10 cellular contexts compared by ENCODE assay signal in the genomic region with DNA sequence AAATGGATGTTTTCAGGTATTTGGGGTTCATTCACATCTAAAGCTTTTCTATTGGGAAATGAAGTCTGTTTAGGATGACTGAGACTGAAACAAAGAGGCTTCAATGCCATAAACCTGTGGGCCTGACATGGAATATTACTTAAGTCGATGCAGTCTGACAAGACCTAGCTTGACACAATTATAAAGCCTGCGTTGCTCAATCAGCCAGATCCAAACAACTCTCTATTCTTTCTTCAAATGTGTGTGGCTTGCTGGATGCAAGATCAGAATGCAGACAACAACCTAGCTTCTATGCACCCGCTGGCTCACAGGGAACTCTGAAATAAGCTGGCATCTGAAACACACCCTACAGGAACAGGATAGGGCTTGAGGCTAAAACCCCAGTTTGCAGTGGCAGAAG. TPM values are rescaled to one million over a fixed set of nuclear protein-coding genes. Genes with fewer than 3 reads are reported as not detected.
DNase-seq lines count a peak whose midpoint lies in the region; ATAC-seq, FAIRE-seq and TF ChIP-seq lines count a peak whose summit lies in the region.
"Had no signal": no experiment of that assay in that cellular context is flagged by ENCODE, and none has a peak within 500 bp of the region (broad histone marks: within the 10 kb centered on the region; RNA-seq: fewer than 3 reads in every experiment).

No MANE protein-coding gene starts in this region.

- no peak overlapping the region for H2AFZ ChIP-seq in astrocyte (ENCODE audit: low read depth, low read length)

- no peak for FAIRE-seq in astrocyte (lab: Jason Lieb, UNC)

- H3K4me3 ChIP-seq in astrocyte (ENCODE audit: insufficient read depth, low read depth, low read length) (no peak overlapping the region), tibial artery (no peak overlapping the region)

- H3K9ac ChIP-seq in astrocyte (ENCODE audit: low read length) = peak overlapping the region; percentile 59

- H3K79me2 ChIP-seq in astrocyte (ENCODE audit: insufficient read depth, low read length) = peaks cover 3% of the 10 kb centered on the region

- H3K9me3 ChIP-seq in astrocyte (ENCODE audit: insufficient read depth, low read depth, low read length) (no peaks in the 10 kb centered on the region), tibial artery (no peaks in the 10 kb centered on the region)

- peak overlapping the region; percentile 98 for H3K27ac Mint-ChIP-seq in activated naive CD4-positive, alpha-beta T cell treated with anti-CD3 and anti-CD28 coated beads for 36 hours
- H3K27ac Mint-ChIP-seq in activated naive CD4-positive, alpha-beta T cell treated with anti-CD3 and anti-CD28 coated beads, Interleukin-2, amount 50 U/mL, for 72 hours = peak overlapping the region in 1 of 2 donors; percentile 92
- H3K27ac Mint-ChIP-seq in astrocyte (ENCODE audit: unreplicated experiment) = no peak overlapping the region
- peak overlapping the region; percentile 84 for H3K27ac Mint-ChIP-seq in memory B cell

- H3K27me3 ChIP-seq in astrocyte (ENCODE audit: insufficient read depth, low read length) = no peaks in the 10 kb centered on the region
- H3K27me3 ChIP-seq in tibial artery = no peaks in the 10 kb centered on the region

- no peak for TF ChIP-seq CTCF in astrocyte (IDR thresholded peaks at IDR 0.05; ENCODE audit: insufficient read depth, low read depth, low read length)
- no peak for TF ChIP-seq CTCF in tibial artery (IDR thresholded peaks at IDR 0.05)

- H3K27me3 Mint-ChIP-seq in activated naive CD4-positive, alpha-beta T cell treated with anti-CD3 and anti-CD28 coated beads for 36 hours (ENCODE audit: low read depth) = no peaks in the 10 kb centered on the region
- H3K27me3 Mint-ChIP-seq in astrocyte (ENCODE audit: low read depth, unreplicated experiment) (no peaks in the 10 kb centered on the region), memory B cell (no peaks in the 10 kb centered on the region)

- H3K4me2 ChIP-seq in astrocyte (ENCODE audit: low read length) = peak overlapping the region; percentile 71

- peaks cover 37% of the 10 kb centered on the region for H3K4me1 Mint-ChIP-seq in activated naive CD4-positive, alpha-beta T cell treated with anti-CD3 and anti-CD28 coated beads for 36 hours (ENCODE audit: low read depth)
- H3K4me1 Mint-ChIP-seq in astrocyte (ENCODE audit: low read depth, unreplicated experiment) (peaks cover 13% of the 10 kb centered on the region), memory B cell (peaks cover 11% of the 10 kb centered on the region)

- no peak overlapping the region for H3K4me3 Mint-ChIP-seq in activated naive CD4-positive, alpha-beta T cell treated with anti-CD3 and anti-CD28 coated beads for 36 hours
- H3K4me3 Mint-ChIP-seq in astrocyte (ENCODE audit: unreplicated experiment) = no peak overlapping the region
- no peak overlapping the region for H3K4me3 Mint-ChIP-seq in memory B cell

- H3K4me1 ChIP-seq in astrocyte (ENCODE audit: insufficient read depth, low read length) = peaks cover 29% of the 10 kb centered on the region
- peaks cover 0 to 28% (median 22%) of the 10 kb centered on the region in 4 donors for H3K4me1 ChIP-seq in tibial artery

- H4K20me1 ChIP-seq in astrocyte (ENCODE audit: insufficient read depth, low read length) = no peaks in the 10 kb centered on the region

- peaks cover 2% of the 10 kb centered on the region for H3K36me3 Mint-ChIP-seq in activated naive CD4-positive, alpha-beta T cell treated with anti-CD3 and anti-CD28 coated beads for 36 hours (ENCODE audit: low read depth)
- H3K36me3 Mint-ChIP-seq in activated naive CD4-positive, alpha-beta T cell treated with anti-CD3 and anti-CD28 coated beads, Interleukin-2, amount 50 U/mL, for 72 hours = no peaks in the 10 kb centered on the region
- H3K36me3 Mint-ChIP-seq in astrocyte (ENCODE audit: low read depth, unreplicated experiment) (peaks cover 5% of the 10 kb centered on the region), memory B cell (peaks cover 17% of the 10 kb centered on the region)

- H3K27ac ChIP-seq in astrocyte (ENCODE audit: low read depth, low read length) (peak overlapping the region; percentile 84), tibial artery (peak overlapping the region; percentile 80)

- CTCF ChIA-PET in activated naive CD4-positive, alpha-beta T cell treated with anti-CD3 and anti-CD28 coated beads for 36 hours (lab: Charles Lee) = interaction anchor here (0.7 to 2.4 kb wide), 10 partner anchors 9 to 97 kb away, joined by 3 to 10 read pairs (median 4); a partner anchor contains a TSS

- intact Hi-C loops in activated naive CD4-positive, alpha-beta T cell treated with anti-CD3 and anti-CD28 coated beads for 36 hours (cut with micrococcal nuclease) = loop anchor here (1.0 to 5.0 kb wide), 3 partner anchors 23 to 219 kb away; a partner anchor contains a TSS
- intact Hi-C loops in tibial artery (cut with DNase I; ENCODE audit: low total_unique reads) = no loop called here

- ATAC-seq in activated naive CD4-positive, alpha-beta T cell treated with anti-CD3 and anti-CD28 coated beads, Interleukin-2, amount 50 U/mL, for 72 hours = no peak
- no peak for ATAC-seq in memory B cell (ENCODE audit: low read depth)

- no peaks in the 10 kb centered on the region for H3K9me3 Mint-ChIP-seq in activated naive CD4-positive, alpha-beta T cell treated with anti-CD3 and anti-CD28 coated beads for 36 hours
- no peaks in the 10 kb centered on the region for H3K9me3 Mint-ChIP-seq in activated naive CD4-positive, alpha-beta T cell treated with anti-CD3 and anti-CD28 coated beads, Interleukin-2, amount 50 U/mL, for 72 hours
- H3K9me3 Mint-ChIP-seq in astrocyte (ENCODE audit: unreplicated experiment) = no peaks in the 10 kb centered on the region
- no peaks in the 10 kb centered on the region for H3K9me3 Mint-ChIP-seq in memory B cell

- H3K36me3 ChIP-seq in astrocyte (ENCODE audit: insufficient read depth, low read length) = peaks cover 13% of the 10 kb centered on the region
- peaks cover 0 to 24% (median 17%) of the 10 kb centered on the region in 3 donors for H3K36me3 ChIP-seq in tibial artery

- no peak for DNase-seq in activated naive CD4-positive, alpha-beta T cell treated with anti-CD3 and anti-CD28 coated beads for 36 hours
- no peak for DNase-seq in activated naive CD4-positive, alpha-beta T cell treated with anti-CD3 and anti-CD28 coated beads, Interleukin-2, amount 50 U/mL, for 72 hours (ENCODE audit: low spot score in 2 of 2)
- no peak for DNase-seq in astrocyte (ENCODE audit: low read depth)
- no peak for DNase-seq in memory B cell (ENCODE audit: low spot score in 2 of 2)
- no peak for DNase-seq in tibial artery
- no peak for DNase-seq in NCI-H1694 treated with DMSO at 0.1 percent for 48 hours (lab: John Stamatoyannopoulos, UW)
- no peak for DNase-seq in NCI-H2107 (lab: John Stamatoyannopoulos, UW)
- no peak for DNase-seq in NCI-H446 treated with DMSO at 0.1 percent for 48 hours (lab: John Stamatoyannopoulos, UW)
- DNase-seq: cortex of kidney, NCI-H146 had no signal

RNA-seq across cellular contexts. Expression of a gene that starts 40.0 kb away (rescaled TPM):
- total RNA-seq in activated naive CD4-positive, alpha-beta T cell treated with anti-CD3 and anti-CD28 coated beads for 36 hours = 10 to 100 TPM; 17.8 to 18.2 TPM
- 10 to 100 TPM in 1 of 2 donors, 1 to 10 TPM in 1; 7.3 to 30.9 TPM for total RNA-seq in activated naive CD4-positive, alpha-beta T cell treated with anti-CD3 and anti-CD28 coated beads, Interleukin-2, amount 50 U/mL, for 72 hours
- 9.5 and 11.1 TPM in 2 replicates for total RNA-seq in astrocyte

RNA-seq across cellular contexts. Expression of a gene that starts 43.2 kb away (rescaled TPM):
- total RNA-seq in activated naive CD4-positive, alpha-beta T cell treated with anti-CD3 and anti-CD28 coated beads for 36 hours = 10 to 100 TPM; 47.3 to 47.5 TPM
- total RNA-seq in activated naive CD4-positive, alpha-beta T cell treated with anti-CD3 and anti-CD28 coated beads, Interleukin-2, amount 50 U/mL, for 72 hours = 100 to 1,000 TPM in 1 of 2 donors, 10 to 100 TPM in 1; 42.6 to 116 TPM
- 27.8 and 30.7 TPM in 2 replicates for total RNA-seq in astrocyte
